In the genomic region with DNA sequence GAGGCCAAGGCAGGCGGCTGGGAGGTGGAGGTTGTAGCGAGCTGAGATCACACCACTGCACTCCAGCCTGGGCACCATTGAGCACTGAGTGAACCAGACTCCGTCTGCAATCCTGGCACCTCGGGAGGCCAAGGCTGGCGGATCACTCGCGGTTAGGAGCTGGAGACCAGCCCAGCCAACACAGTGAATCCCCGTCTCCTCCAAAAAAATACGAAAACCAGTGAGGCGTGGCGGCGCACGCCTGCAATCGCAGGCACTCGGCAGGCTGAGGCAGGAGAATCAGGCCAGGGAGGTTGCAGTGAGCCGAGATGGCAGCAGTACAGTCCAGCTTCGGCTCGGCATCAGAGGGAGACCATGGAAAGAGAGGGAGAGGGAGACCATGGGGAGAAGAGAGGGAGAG, we compare ENCODE assay signal across 7 cellular contexts.
DNase-seq lines count a peak whose midpoint lies in the region; ATAC-seq and TF ChIP-seq lines count a peak whose summit lies in the region.
"Not testable (repeated sequence)": the region's sequence is repeated elsewhere in the genome, so short reads cannot be mapped to it uniquely, and the experiment has no call there.

No MANE protein-coding gene starts in this region.

- H3K36me3 Mint-ChIP-seq in central memory CD8-positive, alpha-beta T cell (ENCODE audit: insufficient read depth) = peaks cover 26% of the 10 kb centered on the region
- not testable (repeated sequence) for H3K36me3 Mint-ChIP-seq in glutamatergic neuron (ENCODE audit: unreplicated experiment)

- not testable (repeated sequence) for H3K4me1 Mint-ChIP-seq in central memory CD8-positive, alpha-beta T cell
- H3K4me1 Mint-ChIP-seq in glutamatergic neuron (ENCODE audit: low read depth, unreplicated experiment) = peaks cover 20% of the 10 kb centered on the region

- not testable (repeated sequence) for H3K27me3 ChIP-seq in lung (ENCODE audit: control insufficient read depth, insufficient read depth)

- not testable (repeated sequence) for H3K4me3 ChIP-seq in lung

- H3K27ac ChIP-seq in RWPE1 = peak overlapping the region; percentile 17; the same call in 1 of the 2 replicates
- not testable (repeated sequence) for H3K27ac ChIP-seq in lung (ENCODE audit: low read depth in 1 of 2, low read length in 1 of 2)

- TF ChIP-seq CTCF in RWPE1 (conservative IDR thresholded peaks at IDR 0.05; ENCODE audit: low read depth); glutamatergic neuron (IDR thresholded peaks at IDR 0.05; ENCODE audit: partially characterized antibody, unreplicated experiment); lung (IDR thresholded peaks at IDR 0.05; ENCODE audit: control extremely low read depth, extremely low read depth): not testable (repeated sequence)

- H3K27ac Mint-ChIP-seq in central memory CD8-positive, alpha-beta T cell (ENCODE audit: low read depth) = not testable (repeated sequence)
- H3K27ac Mint-ChIP-seq in glutamatergic neuron (ENCODE audit: unreplicated experiment) = peak overlapping the region; percentile 66

- H3K36me3 ChIP-seq in lung (ENCODE audit: control insufficient read depth in 2 of 2, insufficient read depth in 2 of 2, low read length in 2 of 2) = not testable (repeated sequence)

- not testable (repeated sequence) for H3K27me3 Mint-ChIP-seq in central memory CD8-positive, alpha-beta T cell; glutamatergic neuron (ENCODE audit: unreplicated experiment)

- CTCF ChIA-PET in RWPE1 (lab: Yijun Ruan, JAX) = interaction anchor here (0.5 kb wide), 1 partner anchor 250 kb away, joined by 3 read pairs; no protein-coding TSS in a partner anchor

- H3K4me3 Mint-ChIP-seq in central memory CD8-positive, alpha-beta T cell = peak overlapping the region; percentile 27
- not testable (repeated sequence) for H3K4me3 Mint-ChIP-seq in glutamatergic neuron (ENCODE audit: unreplicated experiment)

- intact Hi-C loops in posterior vena cava (cut with DNase I) = not testable (repeated sequence)

- not testable (repeated sequence) for H3K4me1 ChIP-seq in lung (ENCODE audit: control insufficient read depth in 2 of 2, insufficient read depth in 2 of 2, low read length in 2 of 2)

- 97% methylated on average over 17 to 18 of the region's 18 CpGs for WGBS in lung, 2 donors

- not testable (repeated sequence) for H3K9me3 ChIP-seq in lung (ENCODE audit: control insufficient read depth in 2 of 2, insufficient read depth in 1 of 2, low read length in 1 of 2)

- not testable (repeated sequence) for H3K9me3 Mint-ChIP-seq in central memory CD8-positive, alpha-beta T cell; glutamatergic neuron (ENCODE audit: unreplicated experiment)

- not testable (repeated sequence) for ATAC-seq in central memory CD8-positive, alpha-beta T cell (replicated peaks; ENCODE audit: extremely low read depth, poor library complexity, severe bottlenecking); lung (ENCODE audit: insufficient read depth, low FRiP score)

- POLR2A ChIA-PET in RWPE1 (lab: Yijun Ruan, JAX; ENCODE audit: low non-redundant PET) = not testable (repeated sequence)

- DNase-seq in Caki2 (ENCODE audit: low read depth) (peak; percentile 54), lung (ENCODE audit: low spot score) (peak; percentile 7), posterior vena cava (ENCODE audit: low spot score) (peak; percentile 23)
- not testable (repeated sequence) for DNase-seq in RWPE1 (ENCODE audit: low spot score); glutamatergic neuron
- peak; percentile 26 for DNase-seq in activated CD8-positive, alpha-beta memory T cell treated with anti-CD3 and anti-CD28 coated beads for 24 hours
- peak in 1 of 2 donors; percentile 8 for DNase-seq in central memory CD8-positive, alpha-beta T cell (ENCODE audit: low spot score in 2 of 2)

- in situ Hi-C loops in Caki2 (cut with HindIII; ENCODE audit: low pct_unique_long_range_greater_than_20kb, low sequenced_read_pairs) = not testable (repeated sequence)
